8 cellular contexts compared by ENCODE assay signal in genomic region chr9:125650271-125650737, GRCh38. TPM values are rescaled to one million over a fixed set of nuclear protein-coding genes. Genes with fewer than 3 reads are reported as not detected.
DNase-seq lines count a peak whose midpoint lies in the region; ATAC-seq and TF ChIP-seq lines count a peak whose summit lies in the region.

No MANE protein-coding gene starts in this region.

- BruUV-seq in IMR-90 (replicated peaks; lab: Mats Ljungman, UMichigan), result no TSS peak

- H4K5ac ChIP-seq in IMR-90 (ENCODE audit: low read depth, low read length), result peak overlapping the region; percentile 90; the same call in 1 of the 2 replicates

- H3K27me3 ChIP-seq in IMR-90 (ENCODE audit: control insufficient read depth, insufficient read depth, low read length) (no peaks in the 10 kb centered on the region), MG63 (no peaks in the 10 kb centered on the region)

- H3K23ac ChIP-seq in IMR-90 (ENCODE audit: low read depth, low read length), result peak overlapping the region; percentile 76

- peak overlapping the region; percentile 92 for H3K14ac ChIP-seq in IMR-90 (replicated peaks; ENCODE audit: low read depth, low read length)

- CTCF ChIA-PET in IMR-90 (lab: Yijun Ruan, JAX), result no interaction called here

- peak; percentile 59 for DNase-seq in GM13976 (ENCODE audit: low spot score)
- peak; percentile 46 for DNase-seq in IMR-90
- DNase-seq in astrocyte of the hippocampus (ENCODE audit: low read depth, low spot score), result peak; percentile 52
- DNase-seq in sciatic nerve (ENCODE audit: low spot score), result no peak
- DNase-seq in head of caudate nucleus, result no peak
- no peak for DNase-seq in NK-92 (lab: John Stamatoyannopoulos, UW; ENCODE audit: unreplicated experiment)
- no peak for DNase-seq in MG63

- no peak overlapping the region for H2AFZ ChIP-seq in IMR-90 (replicated peaks; ENCODE audit: low read length, poor library complexity)

- TF ChIP-seq CTCF in GM13976 (IDR thresholded peaks at IDR 0.05; ENCODE audit: borderline replicate concordance, control extremely low read depth, extremely low read depth, insufficient read depth, missing control alignments), result no peak
- TF ChIP-seq CTCF in IMR-90 (conservative IDR thresholded peaks at IDR 0.05; ENCODE audit: low read depth, low read length), result no peak

- H3K9me1 ChIP-seq in IMR-90 (ENCODE audit: insufficient read depth, low read length), result peaks cover 7% of the 10 kb centered on the region

- intact Hi-C loops in IMR-90 (cut with micrococcal nuclease), result no loop called here
- intact Hi-C loops in sciatic nerve (cut with DNase I), result no loop called here
- intact Hi-C loops in head of caudate nucleus (cut with DNase I), result no loop called here

- dilution Hi-C loops in IMR-90 (cut with HindIII; ENCODE audit: low sequenced_read_pairs, unreplicated experiment), result no loop called here

- peak; percentile 69 for ATAC-seq in GM21576 (IDR thresholded peaks at IDR 0.05; ENCODE audit: unreplicated experiment)
- peak; percentile 43; the same call in 1 of the 2 replicates for ATAC-seq in IMR-90 (ENCODE audit: low read depth)
- peak; percentile 46 for ATAC-seq in sciatic nerve

- in situ Hi-C loops in GM13976 (cut with MboI; ENCODE audit: low sequenced_read_pairs, unreplicated experiment), result no loop called here
- in situ Hi-C loops in IMR-90 (cut with MboI; ENCODE audit: low sequenced_read_pairs), result no loop called here

- peak overlapping the region; percentile 81 for H2BK120ac ChIP-seq in IMR-90 (ENCODE audit: low read depth, low read length)

- H3K4me2 ChIP-seq in IMR-90 (ENCODE audit: low read depth, low read length), result peak overlapping the region; percentile 84

- no peak overlapping the region for H3K56ac ChIP-seq in IMR-90 (ENCODE audit: extremely low read depth, insufficient read depth, low read length)

- POLR2A ChIA-PET in IMR-90 (lab: Charles Lee; ENCODE audit: unreplicated experiment), result interaction anchor here (0.6 kb wide), 1 partner anchor 56 kb away, joined by 3 read pairs; no protein-coding TSS in a partner anchor

- H3K4ac ChIP-seq in IMR-90 (ENCODE audit: low read depth, low read length), result peak overlapping the region; percentile 78

- no peak overlapping the region for H3K9ac ChIP-seq in IMR-90 (ENCODE audit: low read depth, low read length)

- H4K91ac ChIP-seq in IMR-90 (ENCODE audit: insufficient read depth, low read depth, low read length), result peak overlapping the region; percentile 53

- peak overlapping the region; percentile 7; the same call in 2 of the 3 replicates for H2BK15ac ChIP-seq in IMR-90 (ENCODE audit: low read depth, low read length)

- H3K4me1 ChIP-seq in IMR-90 (ENCODE audit: control insufficient read depth, insufficient read depth, low read length), result peaks cover 22% of the 10 kb centered on the region

- H2BK20ac ChIP-seq in IMR-90 (ENCODE audit: low read depth, low read length), result peak overlapping the region; percentile 81

- TF ChIP-seq RAD21 in IMR-90 (IDR thresholded peaks at IDR 0.05; ENCODE audit: low read length), result no peak

- H3K4me3 ChIP-seq in IMR-90 (ENCODE audit: insufficient read depth, low read depth, low read length), result no peak overlapping the region
- H3K4me3 ChIP-seq in MG63, result no peak overlapping the region

- H4K8ac ChIP-seq in IMR-90 (ENCODE audit: low read depth in 2 of 2, low read length in 2 of 2), result peak overlapping the region; percentile 72 to 86

- H3K36me3 ChIP-seq in IMR-90 (ENCODE audit: control insufficient read depth, insufficient read depth, low read length) (peaks cover 6% of the 10 kb centered on the region; the same call in 1 of the 2 replicates), MG63 (peaks cover 5% of the 10 kb centered on the region)

- peak overlapping the region; percentile 87 for H2BK5ac ChIP-seq in IMR-90 (ENCODE audit: low read depth, low read length, poor library complexity, severe bottlenecking)

- H2AK9ac ChIP-seq in IMR-90 (replicated peaks; ENCODE audit: low read depth, low read length, poor library complexity), result no peak overlapping the region

- H3K27ac ChIP-seq in IMR-90 (ENCODE audit: insufficient read depth, low read length), result peak overlapping the region; percentile 48; the same call in 1 of the 2 replicates

- peak overlapping the region; percentile 55; the same call in 1 of the 2 replicates for H2AK5ac ChIP-seq in IMR-90 (ENCODE audit: low read depth, low read length)

- no peaks in the 10 kb centered on the region for H3K9me3 ChIP-seq in IMR-90 (ENCODE audit: control insufficient read depth, insufficient read depth, low read length)
- H3K9me3 ChIP-seq in MG63, result no peaks in the 10 kb centered on the region

- no peaks in the 10 kb centered on the region for H4K20me1 ChIP-seq in IMR-90 (ENCODE audit: insufficient read depth, low read length)

- TF ChIP-seq POLR2A in IMR-90 (IDR thresholded peaks at IDR 0.05; ENCODE audit: low read depth, low read length), result no peak

- peak overlapping the region; percentile 84; the same call in 1 of the 2 replicates for H3K18ac ChIP-seq in IMR-90 (ENCODE audit: low read depth, low read length)

- peaks cover 42 to 85% of the 10 kb centered on the region in 2 experiments for H3K79me1 ChIP-seq in IMR-90 (ENCODE audit: low read depth in 1 of 2, low read length in 2 of 2)

- 78% methylated on average over 2 of the region's 3 CpGs; no CpG with 5 or more reads in 1 of the 2 experiments for WGBS in IMR-90 (ENCODE audit: extremely low coverage in 2 of 2, insufficient read length in 1 of 2), 2 experiments

TF ChIP-seq in IMR-90, 13 proteins besides CTCF, POLR2A, EP300 and RAD21:
- TF ChIP-seq RCOR1 (IDR thresholded peaks at IDR 0.05; ENCODE audit: insufficient replicate concordance, low read length) (no peak), CEBPB (IDR thresholded peaks at IDR 0.05; ENCODE audit: low read depth, low read length) (peak; percentile 60; the same call in 1 of the 2 replicates)

RNA-seq across cellular contexts. Expression of gene MAPKAP1, which starts 56.7 kb away (rescaled TPM):
- 122 and 158 TPM in 2 replicates for total RNA-seq in IMR-90 (2012; rRNA removed)
- 75.0 and 87.2 TPM in 2 replicates for polyA plus RNA-seq in IMR-90 (2012; rRNA removed)
- polyA plus RNA-seq in IMR-90 (2012; cell fraction: cytosol; rRNA removed), result 57.5 and 86.3 TPM in 2 replicates
- polyA plus RNA-seq in IMR-90 (2012; cell fraction: nucleus; rRNA removed; ENCODE audit: low replicate concordance), result 53.4 and 70.8 TPM in 2 replicates
- total RNA-seq in sciatic nerve, result 54.6 TPM
- total RNA-seq in MG63 (2014; rRNA removed; shearing (Covaris generic); ENCODE audit: low replicate concordance), result 82.7 and 91.7 TPM in 2 replicates

Comparison
In these comparisons a context has a peak if more than half of its experiments do, and no peak if none do; other contexts are left out.
1. DNase-seq: peak in GM13976 (single experiment), IMR-90 (single experiment) and astrocyte of the hippocampus (single experiment); none in sciatic nerve (single experiment), head of caudate nucleus (0 of 42), NK-92 (single experiment) and MG63 (single experiment).
2. Peak in every context shown above with its lines, with median percentiles within 50 percentile points of each other: ATAC-seq.